ENCODE assay signal across 16 cellular contexts in the genomic region with DNA sequence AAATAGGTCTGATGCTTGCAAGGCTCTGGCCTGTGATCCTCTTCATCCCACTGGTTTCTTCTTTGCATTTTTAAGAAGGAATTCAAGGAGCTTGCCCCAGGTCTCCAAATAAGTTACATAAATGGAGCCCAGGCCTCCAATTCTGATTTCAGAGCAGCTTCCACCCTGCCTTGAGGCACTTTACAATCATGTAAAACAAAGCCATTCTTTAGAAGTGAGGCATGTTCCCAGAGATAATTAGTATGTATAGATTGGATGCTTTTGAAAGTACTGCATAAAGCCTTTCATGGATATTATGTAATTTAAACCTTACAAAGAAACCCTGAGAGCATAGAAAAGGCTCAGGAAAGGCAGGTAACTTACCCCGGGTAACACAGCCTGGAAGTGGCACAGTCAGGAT.
DNase-seq lines count a peak whose midpoint lies in the region; ATAC-seq and TF ChIP-seq lines count a peak whose summit lies in the region.
"Had no signal": no experiment of that assay in that cellular context is flagged by ENCODE, and none has a peak within 500 bp of the region (broad histone marks: within the 10 kb centered on the region; RNA-seq: fewer than 3 reads in every experiment).

No MANE protein-coding gene starts in this region.

- H2AFZ ChIP-seq in fibroblast of lung (ENCODE audit: low read length) (no peak overlapping the region), trophoblast cell (ENCODE audit: insufficient read depth, low read length, poor library complexity) (no peak overlapping the region)
- H2AFZ ChIP-seq: PC-9 had no signal

- no peak overlapping the region for H3K23ac ChIP-seq in trophoblast cell (ENCODE audit: low read length)

- 78% methylated on average over 1 of the region's 1 CpG for WGBS in right cardiac atrium
- no CpG with 5 or more reads among the region's 1 CpG for WGBS in trophoblast cell (ENCODE audit: extremely low coverage, insufficient coverage, insufficient read length)

- H3K14ac ChIP-seq in trophoblast cell (ENCODE audit: low read length), result no peak overlapping the region

- no peak overlapping the region for H2BK12ac ChIP-seq in trophoblast cell (ENCODE audit: low read length)

- H2BK120ac ChIP-seq in trophoblast cell (ENCODE audit: insufficient read depth, low read length, poor library complexity), result no peak overlapping the region

- no peak overlapping the region for H4K8ac ChIP-seq in trophoblast cell (ENCODE audit: low read depth, low read length)

- H3K36me3 ChIP-seq in left ventricle myocardium inferior, result no peaks in the 10 kb centered on the region
- no peaks in the 10 kb centered on the region for H3K36me3 ChIP-seq in fibroblast of lung (ENCODE audit: control insufficient read depth, insufficient read depth, low read length)
- H3K36me3 ChIP-seq in trophoblast cell (ENCODE audit: control insufficient read depth in 1 of 2, insufficient read depth in 2 of 2, low read length in 2 of 2), result no peaks in the 10 kb centered on the region
- H3K36me3 ChIP-seq in H7 (replicated peaks; ENCODE audit: control insufficient read depth, insufficient read depth, low read length), result no peaks in the 10 kb centered on the region
- H3K36me3 ChIP-seq: SJSA1 had no signal

- no peak overlapping the region for H3K4ac ChIP-seq in trophoblast cell (ENCODE audit: low read depth, low read length)

- intact Hi-C loops in left ventricle myocardium inferior (cut with micrococcal nuclease), result no loop called here
- intact Hi-C loops in right cardiac atrium (cut with DNase I), result no loop called here

- H3K9me3 ChIP-seq in left ventricle myocardium inferior (replicated peaks) (peaks cover 15% of the 10 kb centered on the region), right cardiac atrium (ENCODE audit: control insufficient read depth, low read length) (peaks cover 3% of the 10 kb centered on the region), fibroblast of lung (ENCODE audit: control insufficient read depth, insufficient read depth, low read depth, low read length) (no peaks in the 10 kb centered on the region), trophoblast cell (ENCODE audit: insufficient read depth, low read depth, low read length) (no peaks in the 10 kb centered on the region)
- H3K9me3 ChIP-seq: SJSA1 had no signal

- H3K9ac ChIP-seq in fibroblast of lung (ENCODE audit: insufficient read depth, low read length), result no peak overlapping the region
- no peak overlapping the region for H3K9ac ChIP-seq in trophoblast cell (ENCODE audit: low read length)
- H3K9ac ChIP-seq: KMS-11 had no signal

- H2BK5ac ChIP-seq in trophoblast cell (ENCODE audit: low read depth, low read length, poor library complexity), result peak overlapping the region; percentile 15

- peaks cover 13% of the 10 kb centered on the region for H3K4me1 ChIP-seq in left ventricle myocardium inferior
- H3K4me1 ChIP-seq in right cardiac atrium (ENCODE audit: control insufficient read depth, insufficient read depth, low read length), result no peaks in the 10 kb centered on the region
- no peaks in the 10 kb centered on the region for H3K4me1 ChIP-seq in fibroblast of lung (ENCODE audit: control insufficient read depth, extremely low read depth, insufficient read depth, low read length)
- no peaks in the 10 kb centered on the region for H3K4me1 ChIP-seq in trophoblast cell (ENCODE audit: control insufficient read depth in 1 of 2, insufficient read depth in 2 of 2, low read length in 2 of 2)

- H3K27me3 ChIP-seq in left ventricle myocardium inferior (ENCODE audit: low read depth) (peaks cover 46% of the 10 kb centered on the region), right cardiac atrium (ENCODE audit: control insufficient read depth, insufficient read depth) (no peaks in the 10 kb centered on the region), fibroblast of lung (ENCODE audit: control insufficient read depth, insufficient read depth, low read length) (no peaks in the 10 kb centered on the region), trophoblast cell (ENCODE audit: insufficient read depth, low read length) (no peaks in the 10 kb centered on the region), H7 (ENCODE audit: control insufficient read depth, insufficient read depth, low read length) (no peaks in the 10 kb centered on the region)
- H3K27me3 ChIP-seq: SJSA1 had no signal

- H3K18ac ChIP-seq in trophoblast cell (ENCODE audit: low read length), result no peak overlapping the region

- H3K79me2 ChIP-seq in fibroblast of lung (ENCODE audit: control insufficient read depth, insufficient read depth, low read length) (no peaks in the 10 kb centered on the region), trophoblast cell (ENCODE audit: control insufficient read depth, insufficient read depth, low read length, poor library complexity) (no peaks in the 10 kb centered on the region)

- no peaks in the 10 kb centered on the region for H3K79me1 ChIP-seq in trophoblast cell (ENCODE audit: low read length)

- H2AK5ac ChIP-seq in trophoblast cell (ENCODE audit: low read length), result no peak overlapping the region

- H3K4me3 ChIP-seq in left ventricle myocardium inferior (no peak overlapping the region), right cardiac atrium (ENCODE audit: low read length) (no peak overlapping the region), fibroblast of lung (replicated peaks in 1 of 4; ENCODE audit: control extremely low read depth in 1 of 4, insufficient read depth in 1 of 4, low read depth in 3 of 4, low read length in 4 of 4) (no peak overlapping the region), trophoblast cell (ENCODE audit: low read depth, low read length) (no peak overlapping the region), H7 (ENCODE audit: insufficient read depth, low read depth, low read length) (no peak overlapping the region)
- H3K4me3 ChIP-seq: PC-9, SJSA1 had no signal

- ATAC-seq in right cardiac atrium, result no peak

- no peak overlapping the region for H4K91ac ChIP-seq in trophoblast cell (ENCODE audit: low read depth, low read length)

- no peaks in the 10 kb centered on the region for H4K20me1 ChIP-seq in fibroblast of lung (ENCODE audit: control insufficient read depth, extremely low read depth, insufficient read depth, low read length)

- TF ChIP-seq CTCF in left ventricle myocardium inferior (IDR thresholded peaks at IDR 0.05; ENCODE audit: borderline replicate concordance), result no peak
- TF ChIP-seq CTCF in fibroblast of lung (conservative IDR thresholded peaks at IDR 0.05 in 1 of 2, IDR thresholded peaks at IDR 0.05 in 1 of 2; ENCODE audit: low read depth in 1 of 2, low read length in 2 of 2), result no peak

- no peak for DNase-seq in left ventricle myocardium inferior
- DNase-seq in right cardiac atrium, result no peak
- DNase-seq in fibroblast of lung (ENCODE audit: low read depth in 2 of 2), result no peak
- no peak for DNase-seq in trophoblast cell
- DNase-seq in substantia nigra (lab: John Stamatoyannopoulos, UW), result no peak
- DNase-seq in NCI-H2107 treated with DMSO at 0.1 percent for 48 hours (lab: John Stamatoyannopoulos, UW; ENCODE audit: unreplicated experiment), result no peak
- no peak for DNase-seq in NCI-H510A (lab: John Stamatoyannopoulos, UW)
- no peak for DNase-seq in H7
- DNase-seq: DND-41, HFFc6, NCI-H1436 treated with DMSO at 0.1 percent for 48 hours, NCI-H2029 treated with DMSO at 0.1 percent for 48 hours, PC-9 had no signal

- peak overlapping the region; percentile 26 for H3K4me2 ChIP-seq in fibroblast of lung (ENCODE audit: extremely low read depth, insufficient read depth, low read length)
- no peak overlapping the region for H3K4me2 ChIP-seq in trophoblast cell (ENCODE audit: low read length)
- H3K4me2 ChIP-seq: KMS-11, PC-9 had no signal

- H3K27ac ChIP-seq in left ventricle myocardium inferior (replicated peaks), result peak overlapping the region; percentile 67
- no peak overlapping the region for H3K27ac ChIP-seq in right cardiac atrium (ENCODE audit: low read length)
- H3K27ac ChIP-seq in fibroblast of lung (ENCODE audit: insufficient read depth, low read length), result no peak overlapping the region
- H3K27ac ChIP-seq in trophoblast cell (ENCODE audit: low read depth, low read length), result no peak overlapping the region
- H3K27ac ChIP-seq in substantia nigra (ENCODE audit: low read depth, low read length, poor library complexity, severe bottlenecking), result no peak overlapping the region
- H3K27ac ChIP-seq: 22Rv1, KMS-11, PC-9, SJSA1 had no signal

- H4K12ac ChIP-seq in trophoblast cell (ENCODE audit: low read depth, low read length), result no peak overlapping the region
